ENCODE assay signal across 1 cellular context in genomic region chr3:195259564-195260285, GRCh38.
TF ChIP-seq lines count a peak whose summit lies in the region.

No MANE protein-coding gene starts in this region.

TF ChIP-seq in HepG2, 621 proteins besides CTCF, POLR2A, EP300 and RAD21 (continued from another document and continues in another):
- peak; percentile 88 for TF ChIP-seq PRDM10 (CRISPR knock-in tag; IDR thresholded peaks at IDR 0.05; ENCODE audit: low read depth)
- peak; percentile 80 for TF ChIP-seq ZNF451 (CRISPR knock-in tag; IDR thresholded peaks at IDR 0.05)
- no peak for TF ChIP-seq ADNP (CRISPR knock-in tag; IDR thresholded peaks at IDR 0.05)
- 0 out of 2 replicates have a peak, but pooled peaks have one; percentile 56 for TF ChIP-seq MZF1 (CRISPR knock-in tag; IDR thresholded peaks at IDR 0.05; ENCODE audit: borderline replicate concordance)
- TF ChIP-seq MED8 (CRISPR knock-in tag; IDR thresholded peaks at IDR 0.05; ENCODE audit: insufficient replicate concordance) = peak; percentile 86
- peak; percentile 84; the same call in 1 of the 2 replicates for TF ChIP-seq GABPB1 (CRISPR knock-in tag; IDR thresholded peaks at IDR 0.05)
- TF ChIP-seq THYN1 (CRISPR knock-in tag; IDR thresholded peaks at IDR 0.05; ENCODE audit: borderline replicate concordance, low read depth) = no peak
- peak; percentile 77 for TF ChIP-seq ZEB1 (IDR thresholded peaks at IDR 0.05; ENCODE audit: insufficient replicate concordance, low read depth)
- peak; percentile 71; the same call in 1 of the 2 replicates for TF ChIP-seq ZBTB20 (CRISPR knock-in tag; IDR thresholded peaks at IDR 0.05; ENCODE audit: borderline replicate concordance, low read depth)
- TF ChIP-seq HMG20A (CRISPR knock-in tag; IDR thresholded peaks at IDR 0.05; ENCODE audit: borderline replicate concordance) = peak; percentile 42; the same call in 1 of the 2 replicates
- peak; percentile 63; the same call in 1 of the 2 replicates for TF ChIP-seq THAP7 (CRISPR knock-in tag; IDR thresholded peaks at IDR 0.05)
- 0 out of 2 replicates have a peak, but pooled peaks have one; percentile 16 for TF ChIP-seq ISL2 (CRISPR knock-in tag; IDR thresholded peaks at IDR 0.05)
- no peak for TF ChIP-seq POLR2AphosphoS2 (IDR thresholded peaks at IDR 0.05; ENCODE audit: low read depth, low read length)
- TF ChIP-seq ZNF30 (CRISPR knock-in tag; IDR thresholded peaks at IDR 0.05) = no peak
- peak; percentile 88 for TF ChIP-seq AGO2 (optimal IDR thresholded peaks at IDR 0.05; ENCODE audit: low read depth, low read length)
- no peak for TF ChIP-seq ZNF121 (CRISPR knock-in tag; IDR thresholded peaks at IDR 0.05)
- peak; percentile 94 for TF ChIP-seq TIGD3 (CRISPR knock-in tag; IDR thresholded peaks at IDR 0.05; ENCODE audit: borderline replicate concordance)
- TF ChIP-seq CSRNP1 (CRISPR knock-in tag; IDR thresholded peaks at IDR 0.05) = peak; percentile 24; the same call in 1 of the 2 replicates
- peak; percentile 46 for TF ChIP-seq ZBTB43 (CRISPR knock-in tag; conservative IDR thresholded peaks at IDR 0.05)
- TF ChIP-seq KDM6A (CRISPR knock-in tag; IDR thresholded peaks at IDR 0.05; ENCODE audit: low read depth) = no peak
- TF ChIP-seq KIAA2018 (CRISPR knock-in tag; IDR thresholded peaks at IDR 0.05; ENCODE audit: borderline replicate concordance) = no peak
- peak; percentile 81 for TF ChIP-seq ZNF605 (CRISPR knock-in tag; IDR thresholded peaks at IDR 0.05)
- peak; percentile 88; the same call in 1 of the 2 replicates for TF ChIP-seq ZNF788 (CRISPR knock-in tag; IDR thresholded peaks at IDR 0.05; ENCODE audit: borderline replicate concordance)
- peak; percentile 91 for TF ChIP-seq ZNF639 (CRISPR knock-in tag; conservative IDR thresholded peaks at IDR 0.05)
- 0 out of 2 replicates have a peak, but pooled peaks have one; percentile 15 for TF ChIP-seq ATF2 (CRISPR knock-in tag; IDR thresholded peaks at IDR 0.05)
- peak; percentile 61 for TF ChIP-seq ZZZ3 (CRISPR knock-in tag; IDR thresholded peaks at IDR 0.05; ENCODE audit: borderline replicate concordance)
- TF ChIP-seq NFKB2 (CRISPR knock-in tag; IDR thresholded peaks at IDR 0.05; ENCODE audit: borderline replicate concordance) = peak; percentile 85
- peak; percentile 85; the same call in 1 of the 2 replicates for TF ChIP-seq SRY (CRISPR knock-in tag; IDR thresholded peaks at IDR 0.05)
- TF ChIP-seq CAMTA2 (CRISPR knock-in tag; IDR thresholded peaks at IDR 0.05; ENCODE audit: borderline replicate concordance) = no peak
- TF ChIP-seq ZFP36L2 (CRISPR knock-in tag; IDR thresholded peaks at IDR 0.05) = no peak; the same call in 1 of the 2 replicates
- TF ChIP-seq ZNF354B (CRISPR knock-in tag; IDR thresholded peaks at IDR 0.05) = no peak
- no peak for TF ChIP-seq MAFK (conservative IDR thresholded peaks at IDR 0.05 in 1 of 2, IDR thresholded peaks at IDR 0.05 in 1 of 2; ENCODE audit: low read length in 2 of 2)
- TF ChIP-seq ZNF713 (CRISPR knock-in tag; IDR thresholded peaks at IDR 0.05) = no peak
- TF ChIP-seq ZBTB7A (CRISPR knock-in tag; IDR thresholded peaks at IDR 0.05) = peak; percentile 18
- TF ChIP-seq ZNF17 (CRISPR knock-in tag; IDR thresholded peaks at IDR 0.05) = no peak
- no peak for TF ChIP-seq YEATS4 (CRISPR knock-in tag; IDR thresholded peaks at IDR 0.05; ENCODE audit: borderline replicate concordance)
- no peak for TF ChIP-seq MLX (CRISPR knock-in tag; IDR thresholded peaks at IDR 0.05)
